8 cellular contexts compared by ENCODE assay signal in genomic region chr3:195905970-195906864, GRCh38. TPM values are rescaled to one million over a fixed set of nuclear protein-coding genes. Genes with fewer than 3 reads are reported as not detected.
DNase-seq lines count a peak whose midpoint lies in the region; ATAC-seq, FAIRE-seq and TF ChIP-seq lines count a peak whose summit lies in the region.

No MANE protein-coding gene starts in this region.

- no peaks in the 10 kb centered on the region for H3K9me3 ChIP-seq in psoas muscle

- H3K36me3 ChIP-seq in psoas muscle (ENCODE audit: insufficient read depth in 1 of 2, low read depth in 1 of 2), result no peaks in the 10 kb centered on the region

- FAIRE-seq in H54 (lab: Jason Lieb, UNC), result no peak

- H3K4me1 ChIP-seq in psoas muscle, result peaks cover 28% of the 10 kb centered on the region

- ATAC-seq in psoas muscle (peak; percentile 59 to 69 (median 64)), GM18907 (IDR thresholded peaks at IDR 0.05; ENCODE audit: unreplicated experiment) (no peak)

- 38 to 48% (median 43%) methylated on average over 17 of the region's 17 CpGs for WGBS in psoas muscle, 3 donors

- TF ChIP-seq CTCF in GM10266 (IDR thresholded peaks at IDR 0.05; ENCODE audit: control insufficient read depth, insufficient read depth, low read depth, missing control alignments), result no peak
- no peak for TF ChIP-seq CTCF in choroid plexus epithelial cell (conservative IDR thresholded peaks at IDR 0.05; ENCODE audit: low read depth, low read length)
- TF ChIP-seq CTCF in psoas muscle (IDR thresholded peaks at IDR 0.05), result no peak

- intact Hi-C loops in psoas muscle (cut with DNase I), result no loop called here

- H3K4me3 ChIP-seq in choroid plexus epithelial cell (ENCODE audit: low read depth, low read length), result no peak overlapping the region
- H3K4me3 ChIP-seq in psoas muscle, result peak overlapping the region; percentile 73

- DNase-seq in GM10266 (ENCODE audit: extremely low spot score), result peak; percentile 43
- peak; percentile 46 for DNase-seq in NCI-H69 (lab: John Stamatoyannopoulos, UW)
- peak; percentile 44 for DNase-seq in choroid plexus epithelial cell (ENCODE audit: low read depth)
- DNase-seq in psoas muscle, result peak in 1 of 2 donors; percentile 22
- no peak for DNase-seq in NCI-H146 (lab: John Stamatoyannopoulos, UW)
- DNase-seq in H54 (ENCODE audit: insufficient read length, low spot score), result no peak
- DNase-seq in NCI-H187 treated with DMSO at 0.1 percent for 48 hours (lab: John Stamatoyannopoulos, UW), result no peak

- H3K27me3 ChIP-seq in psoas muscle (ENCODE audit: insufficient read depth in 3 of 3, low read length in 2 of 3), result no peaks in the 10 kb centered on the region

- no peak for TF ChIP-seq POLR2A in H54 (IDR thresholded peaks at IDR 0.05; ENCODE audit: low read depth, low read length)

- H3K27ac ChIP-seq in psoas muscle, result peak overlapping the region; percentile 93

RNA-seq across cellular contexts. Expression of gene TNK2, which starts 2.1 kb away (rescaled TPM):
- total RNA-seq in psoas muscle, result 100 to 1,000 TPM in 1 of 4 donors, 10 to 100 TPM in 3; 41.7 to 322 (median 77.6) TPM
- polyA plus RNA-seq in psoas muscle, result 10 to 100 TPM; 37.1 to 67.1 (median 52.2) TPM

Comparison
In these comparisons a context has a peak if more than half of its experiments do, and no peak if none do; other contexts are left out.
1. DNase-seq: peak in GM10266 (single experiment), NCI-H69 (single experiment) and choroid plexus epithelial cell (single experiment); none in NCI-H146 (single experiment), H54 (single experiment) and NCI-H187 treated with DMSO at 0.1 percent for 48 hours (single experiment).